In genomic region chr10:97497572-97498075, GRCh38 we compare ENCODE assay signal across 1 cellular context.
TF ChIP-seq lines count a peak whose summit lies in the region.

No MANE protein-coding gene starts in this region.

TF ChIP-seq in HCT116, 20 proteins besides CTCF, POLR2A, EP300 and RAD21 (continued from another document):
- TF ChIP-seq SIN3A (IDR thresholded peaks at IDR 0.05; ENCODE audit: low read depth) (peak; percentile 91), CBX3 (IDR thresholded peaks at IDR 0.05; ENCODE audit: low read depth) (no peak; the same call in 1 of the 2 replicates), EZH2 (IDR thresholded peaks at IDR 0.05) (no peak), EZH2phosphoT487 (IDR thresholded peaks at IDR 0.05; ENCODE audit: borderline replicate concordance) (no peak), MAX (IDR thresholded peaks at IDR 0.05) (peak; percentile 94)
